Comparison of ENCODE assay signal across 1 cellular context in the genomic region with DNA sequence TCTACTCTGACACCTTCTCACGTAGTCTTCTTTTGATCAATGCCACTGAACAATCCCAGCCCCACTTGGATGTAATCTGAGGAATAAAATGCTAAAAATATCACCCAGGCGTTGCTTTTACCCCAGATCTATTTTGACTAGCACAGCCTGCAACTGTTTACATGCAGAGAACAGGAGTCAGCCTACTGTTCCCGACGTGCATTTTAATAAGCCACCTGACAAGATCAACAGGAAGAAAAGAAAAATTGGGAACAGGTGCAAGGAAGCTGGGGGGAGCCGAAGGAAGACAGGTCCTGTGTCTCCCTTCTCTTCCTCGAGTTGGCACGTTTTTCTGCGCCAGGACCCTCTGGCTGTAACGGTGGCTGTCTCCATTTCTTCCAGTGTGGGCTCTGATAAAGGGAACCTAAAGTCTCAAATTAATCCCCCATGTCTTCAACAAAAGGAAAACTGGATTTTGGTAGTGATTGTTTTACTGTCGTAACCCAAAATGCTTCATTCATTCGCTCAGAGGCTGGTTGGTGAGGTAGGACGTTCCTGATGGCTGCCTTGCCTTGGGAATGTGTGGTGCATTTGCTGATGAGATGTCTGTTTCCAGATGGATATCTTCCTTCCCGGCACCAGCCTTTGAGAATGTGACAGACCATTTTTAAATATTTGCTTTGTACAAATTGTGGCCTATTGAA.
TF ChIP-seq lines count a peak whose summit lies in the region.

No MANE protein-coding gene starts in this region.

TF ChIP-seq in H1, 55 proteins besides CTCF, POLR2A, EP300 and RAD21 (continued from another document):
- TF ChIP-seq BCL11A (IDR thresholded peaks at IDR 0.05; ENCODE audit: low read depth in 2 of 2, low read length in 2 of 2): no peak
- TF ChIP-seq SIN3A (conservative IDR thresholded peaks at IDR 0.05 in 1 of 2, IDR thresholded peaks at IDR 0.05 in 1 of 2; ENCODE audit: low read depth in 1 of 2, low read length in 2 of 2): no peak
